Comparison of ENCODE assay signal across 1 cellular context in genomic region chr14:68944162-68944561, GRCh38.
TF ChIP-seq lines count a peak whose summit lies in the region.

No MANE protein-coding gene starts in this region.

TF ChIP-seq in HepG2, 621 proteins besides CTCF, POLR2A, EP300 and RAD21:
- TF ChIP-seq HMGXB3 (CRISPR knock-in tag; IDR thresholded peaks at IDR 0.05; ENCODE audit: borderline replicate concordance) = no peak
- no peak for TF ChIP-seq XRCC5 (optimal IDR thresholded peaks at IDR 0.05; ENCODE audit: low read length)
- TF ChIP-seq TIGD3 (CRISPR knock-in tag; IDR thresholded peaks at IDR 0.05; ENCODE audit: borderline replicate concordance) = no peak
- TF ChIP-seq ZNF383 (CRISPR knock-in tag; IDR thresholded peaks at IDR 0.05; ENCODE audit: borderline replicate concordance) = no peak
- no peak for TF ChIP-seq MEIS2 (CRISPR knock-in tag; IDR thresholded peaks at IDR 0.05)
- TF ChIP-seq SOX13 (IDR thresholded peaks at IDR 0.05) = no peak
- no peak for TF ChIP-seq SOX13 (CRISPR knock-in tag; conservative IDR thresholded peaks at IDR 0.05 in 1 of 2, IDR thresholded peaks at IDR 0.05 in 1 of 2)
- no peak for TF ChIP-seq PHF8 (CRISPR knock-in tag; IDR thresholded peaks at IDR 0.05)
- no peak for TF ChIP-seq U2AF2 (IDR thresholded peaks at IDR 0.05; ENCODE audit: low read depth, low read length)
- no peak for TF ChIP-seq HOXA3 (CRISPR knock-in tag; IDR thresholded peaks at IDR 0.05)
